In genomic region chr6:156402227-156402626, GRCh38 we compare ENCODE assay signal across 1 cellular context.
TF ChIP-seq lines count a peak whose summit lies in the region.

No MANE protein-coding gene starts in this region.

TF ChIP-seq in GM23338, 12 proteins besides CTCF, POLR2A, EP300 and RAD21 (continued from another document):
- TF ChIP-seq REST (IDR thresholded peaks at IDR 0.05; ENCODE audit: unreplicated experiment), result no peak
- TF ChIP-seq EZH2 (IDR thresholded peaks at IDR 0.05; ENCODE audit: low read depth, unreplicated experiment), result no peak
